ENCODE assay signal across 9 cellular contexts in the genomic region with DNA sequence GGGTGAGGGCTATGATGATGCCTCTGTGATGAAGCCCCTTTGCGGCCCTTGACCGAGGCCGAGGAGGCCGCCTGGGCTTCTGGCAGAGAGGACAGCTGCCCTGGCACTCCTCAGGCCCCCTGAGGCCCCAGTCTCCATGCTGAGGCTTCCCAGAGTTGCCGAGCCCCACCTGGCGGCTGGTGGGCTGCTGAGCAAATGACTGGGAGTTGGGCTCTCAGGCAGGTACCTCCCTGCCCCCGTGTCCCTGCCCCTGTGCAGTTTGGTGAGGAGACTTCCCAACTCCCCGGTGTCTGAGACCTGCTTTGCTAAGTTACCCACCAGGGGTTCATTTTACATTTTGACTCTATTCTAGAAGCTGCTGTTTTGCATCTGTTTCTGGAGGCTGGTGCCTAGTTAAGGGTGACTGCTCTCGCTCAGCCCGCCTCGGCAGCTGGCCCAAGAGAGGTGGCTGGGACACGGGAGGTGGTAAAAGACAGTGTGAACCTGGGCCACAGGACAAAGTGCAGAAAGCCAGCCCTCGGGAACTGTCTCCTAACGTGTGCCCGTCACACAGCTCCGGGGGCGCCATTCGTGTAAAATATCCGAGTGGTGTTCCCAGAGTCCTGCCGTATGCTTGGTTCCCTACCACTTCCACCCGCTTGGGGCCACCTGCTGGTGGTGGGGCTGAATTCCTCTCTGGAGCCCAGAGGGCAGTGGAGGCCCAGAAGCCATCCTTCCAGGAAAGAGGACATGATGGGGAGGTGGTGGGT.
DNase-seq lines count a peak whose midpoint lies in the region; ATAC-seq and TF ChIP-seq lines count a peak whose summit lies in the region.
"Had no signal": no experiment of that assay in that cellular context is flagged by ENCODE, and none has a peak within 500 bp of the region (broad histone marks: within the 10 kb centered on the region; RNA-seq: fewer than 3 reads in every experiment).

No MANE protein-coding gene starts in this region.

- peaks cover 41% of the 10 kb centered on the region for H3K36me3 ChIP-seq in DOHH2 (ENCODE audit: control insufficient read depth, low read length)

- H4K20me1 ChIP-seq in DOHH2 (ENCODE audit: control insufficient read depth, insufficient read depth, low read depth, low read length), result no peaks in the 10 kb centered on the region

- no peaks in the 10 kb centered on the region for H3K9me2 ChIP-seq in DOHH2 (replicated peaks; ENCODE audit: control insufficient read depth, low read length)

- H3K27ac Mint-ChIP-seq in memory B cell, result no peak overlapping the region
- H3K27ac Mint-ChIP-seq: activated naive CD8-positive, alpha-beta T cell treated with anti-CD3 and anti-CD28 coated beads for 36 hours had no signal

- peaks cover 4% of the 10 kb centered on the region; the same call in 1 of the 2 replicates for H3K9me3 ChIP-seq in DOHH2 (ENCODE audit: control insufficient read depth, insufficient read depth, low read length)

- peaks cover 4% of the 10 kb centered on the region for H3K4me1 Mint-ChIP-seq in memory B cell
- H3K4me1 Mint-ChIP-seq: activated naive CD8-positive, alpha-beta T cell treated with anti-CD3 and anti-CD28 coated beads for 36 hours had no signal

- no peaks in the 10 kb centered on the region for H3F3A ChIP-seq in DOHH2 (ENCODE audit: control insufficient read depth, insufficient read depth)

- H3K4me2 ChIP-seq in DOHH2 (ENCODE audit: low read length), result peak overlapping the region; percentile 84

- no peaks in the 10 kb centered on the region for H3K27me3 Mint-ChIP-seq in memory B cell
- H3K27me3 Mint-ChIP-seq: activated naive CD8-positive, alpha-beta T cell treated with anti-CD3 and anti-CD28 coated beads for 36 hours had no signal

- no peaks in the 10 kb centered on the region for H3K27me3 ChIP-seq in DOHH2 (ENCODE audit: control insufficient read depth, low read length)

- H3K4me1 ChIP-seq in DOHH2 (ENCODE audit: control insufficient read depth, low read length), result peaks cover 16% of the 10 kb centered on the region

- H3K27ac ChIP-seq in DOHH2 (ENCODE audit: low read depth, low read length) (peak overlapping the region; percentile 41), angular gyrus (ENCODE audit: low read depth, low read length) (peak overlapping the region; percentile 25), coronary artery (no peak overlapping the region)

- peak; percentile 39 to 44 for DNase-seq in memory B cell (ENCODE audit: low spot score in 2 of 2)
- DNase-seq in stimulated activated naive CD8-positive, alpha-beta T cell treated with anti-CD3 and anti-CD28 coated beads, Interleukin-15, Interleukin-2, amounts not matched to agents 100 U/mL and 50 U/mL, for 24 hours, result no peak
- DNase-seq in coronary artery (ENCODE audit: low spot score), result no peak
- no peak for DNase-seq in COLO829 (ENCODE audit: low spot score)

- H3K79me2 ChIP-seq in DOHH2 (ENCODE audit: control insufficient read depth, low read length), result no peaks in the 10 kb centered on the region

- H3K4me3 Mint-ChIP-seq in memory B cell, result peak overlapping the region; percentile 47
- H3K4me3 Mint-ChIP-seq: activated naive CD8-positive, alpha-beta T cell treated with anti-CD3 and anti-CD28 coated beads for 36 hours had no signal

- ATAC-seq in HG02642 (IDR thresholded peaks at IDR 0.05; ENCODE audit: poor library complexity, unreplicated experiment) (peak; percentile 21), memory B cell (ENCODE audit: low read depth) (peak; percentile 71), GM19463 (IDR thresholded peaks at IDR 0.05; ENCODE audit: unreplicated experiment) (no peak)
- no peak for ATAC-seq in stimulated activated naive CD8-positive, alpha-beta T cell treated with anti-CD3 and anti-CD28 coated beads, Interleukin-15, Interleukin-2, amounts not matched to agents 100 U/mL and 50 U/mL, for 24 hours

- TF ChIP-seq CTCF in DOHH2 (IDR thresholded peaks at IDR 0.05; ENCODE audit: low read depth, low read length, poor library complexity, severe bottlenecking) (no peak), coronary artery (IDR thresholded peaks at IDR 0.05) (no peak)

- no peaks in the 10 kb centered on the region for H3K9me3 Mint-ChIP-seq in memory B cell
- H3K9me3 Mint-ChIP-seq: activated naive CD8-positive, alpha-beta T cell treated with anti-CD3 and anti-CD28 coated beads for 36 hours had no signal

- H3K4me3 ChIP-seq in DOHH2 (ENCODE audit: low read length) (peak overlapping the region; percentile 58), coronary artery (no peak overlapping the region)

- peaks cover 25% of the 10 kb centered on the region for H3K36me3 Mint-ChIP-seq in memory B cell

Comparison
In these comparisons a context has a peak if more than half of its experiments do, and no peak if none do; other contexts are left out.
1. H3K27ac ChIP-seq: peak in DOHH2 (single experiment) and angular gyrus (single experiment); none in coronary artery (0 of 2).
2. ATAC-seq: peak in HG02642 (single experiment) and memory B cell (single experiment); none in stimulated activated naive CD8-positive, alpha-beta T cell treated with anti-CD3 and anti-CD28 coated beads, Interleukin-15, Interleukin-2, amounts not matched to agents 100 U/mL and 50 U/mL, for 24 hours (single experiment) and GM19463 (single experiment).
3. DNase-seq: peak in memory B cell (2 of 2); none in stimulated activated naive CD8-positive, alpha-beta T cell treated with anti-CD3 and anti-CD28 coated beads, Interleukin-15, Interleukin-2, amounts not matched to agents 100 U/mL and 50 U/mL, for 24 hours (single experiment), coronary artery (single experiment) and COLO829 (single experiment).